1 cellular context compared by ENCODE assay signal in the genomic region with DNA sequence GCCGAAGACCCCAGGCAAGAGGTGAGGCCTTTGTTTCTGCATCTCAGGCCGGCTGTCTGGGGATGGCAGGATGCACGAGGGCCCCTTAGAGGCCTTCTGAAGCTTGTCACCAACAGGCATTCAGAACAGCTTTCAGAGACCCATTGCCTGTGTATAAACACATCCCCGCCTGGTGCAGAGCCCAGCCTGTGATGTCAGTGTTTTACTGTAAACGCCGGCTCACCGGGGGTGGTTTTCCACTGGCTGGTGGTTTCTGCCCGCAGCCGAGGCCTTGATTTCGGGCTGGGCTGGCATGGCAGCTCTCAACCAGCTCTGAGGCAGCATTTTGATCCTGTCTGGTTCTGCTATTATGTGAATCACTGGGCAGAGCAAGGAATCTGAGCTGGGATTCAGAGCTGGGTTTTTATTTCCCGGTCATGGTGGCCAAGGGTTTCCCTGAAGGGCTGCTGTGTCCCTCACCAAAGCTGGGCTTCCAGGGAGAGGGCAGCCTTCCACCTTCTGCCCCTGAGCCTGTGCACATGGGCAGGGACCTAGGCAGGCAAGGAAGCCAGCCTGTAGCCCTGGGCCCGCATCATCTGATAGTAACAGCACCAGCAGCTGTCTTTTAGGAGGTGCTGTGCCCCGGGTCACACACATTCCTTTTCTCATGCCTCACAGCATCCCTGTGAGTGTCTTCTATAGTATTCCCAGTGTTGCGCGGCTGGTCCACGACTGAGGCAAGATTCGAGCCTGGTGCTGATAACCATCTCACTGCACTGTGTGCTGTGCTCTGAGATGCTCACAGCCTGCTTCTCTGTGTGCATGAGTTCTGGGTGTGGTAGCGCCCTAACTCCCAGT.
TF ChIP-seq lines count a peak whose summit lies in the region.

No MANE protein-coding gene starts in this region.

TF ChIP-seq in H1, 55 proteins besides CTCF, POLR2A, EP300 and RAD21 (continued from another document):
- TF ChIP-seq ATF2 (IDR thresholded peaks at IDR 0.05; ENCODE audit: low read length) (no peak), E2F6 (IDR thresholded peaks at IDR 0.05) (no peak), RXRA (IDR thresholded peaks at IDR 0.05; ENCODE audit: insufficient read depth, low read depth, low read length) (no peak)
